Comparison of ENCODE assay signal across 10 cellular contexts in the genomic region with DNA sequence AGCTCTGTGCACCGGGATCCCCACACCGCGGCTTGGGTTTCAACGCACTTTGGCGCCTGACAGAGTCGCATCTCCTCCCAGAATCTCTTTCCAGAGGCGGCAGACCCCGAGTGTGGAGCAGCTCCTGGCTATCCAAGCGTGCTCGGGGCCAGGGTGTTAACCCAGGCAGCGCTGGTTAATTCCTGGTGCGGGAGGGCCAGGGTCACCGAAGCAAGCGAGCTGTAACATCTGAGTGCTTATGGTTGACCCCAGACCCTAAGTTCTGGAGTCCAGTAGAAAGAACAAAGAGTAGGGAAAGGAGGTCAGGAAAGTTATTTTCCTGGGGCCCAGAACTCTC. TPM values are rescaled to one million over a fixed set of nuclear protein-coding genes. Genes with fewer than 3 reads are reported as not detected.
DNase-seq lines count a peak whose midpoint lies in the region; ATAC-seq, FAIRE-seq and TF ChIP-seq lines count a peak whose summit lies in the region.
"Had no signal": no experiment of that assay in that cellular context is flagged by ENCODE, and none has a peak within 500 bp of the region (broad histone marks: within the 10 kb centered on the region; RNA-seq: fewer than 3 reads in every experiment).

No MANE protein-coding gene starts in this region.

- no peak for TF ChIP-seq EP300 in H1 (IDR thresholded peaks at IDR 0.05; ENCODE audit: borderline replicate concordance in 1 of 2, low read depth in 2 of 2, low read length in 2 of 2)

- H4K8ac ChIP-seq in H1 (ENCODE audit: extremely low read depth, insufficient read depth, low read length), result no peak overlapping the region; the same call in 1 of the 2 replicates

- H3K56ac ChIP-seq in H1 (replicated peaks; ENCODE audit: insufficient read length, low read depth, low read length), result no peak overlapping the region

- TF ChIP-seq CTCF in cardiac muscle cell (IDR thresholded peaks at IDR 0.05; ENCODE audit: low read depth, low read length) (no peak), H1 (IDR thresholded peaks at IDR 0.05; ENCODE audit: control extremely low read depth in 1 of 3, insufficient read depth in 1 of 3, low read depth in 1 of 3, low read length in 3 of 3) (no peak), upper lobe of right lung (IDR thresholded peaks at IDR 0.05) (no peak)

- peak overlapping the region; percentile 22 for H4K91ac ChIP-seq in H1 (replicated peaks; ENCODE audit: insufficient read length, low read length)

- H3K4me3 Mint-ChIP-seq in naive thymus-derived CD8-positive, alpha-beta T cell, result peak overlapping the region in 7 of 10 donors; percentile 33 to 82 (median 66)

- peak overlapping the region; percentile 60; the same call in 1 of the 2 replicates for H2BK12ac ChIP-seq in H1 (ENCODE audit: low read depth, low read length)

- peaks cover 95% of the 10 kb centered on the region for H3K27me3 ChIP-seq in cardiac muscle cell
- H3K27me3 ChIP-seq in H1 (replicated peaks in 1 of 4; ENCODE audit: control insufficient read depth in 3 of 4, extremely low read depth in 1 of 4, insufficient read depth in 3 of 4, low read length in 3 of 4), result peaks cover 93 to 99% (median 97%) of the 10 kb centered on the region in 4 experiments
- peaks cover 73% of the 10 kb centered on the region for H3K27me3 ChIP-seq in upper lobe of right lung

- H3K14ac ChIP-seq in H1 (ENCODE audit: insufficient read length), result no peak overlapping the region

- H2AFZ ChIP-seq in H1 (ENCODE audit: low read length), result 0 out of 2 replicates have a peak overlapping the region, but pooled peaks have one; percentile 72

- TF ChIP-seq POLR2A in H1 (IDR thresholded peaks at IDR 0.05; ENCODE audit: control extremely low read depth in 1 of 2, low read depth in 2 of 2, low read length in 2 of 2), result no peak

- H2BK120ac ChIP-seq in H1 (replicated peaks; ENCODE audit: low read depth, low read length), result no peak overlapping the region

- H3K23ac ChIP-seq in H1 (ENCODE audit: insufficient read length), result no peak overlapping the region

- no peak overlapping the region for H3K9ac ChIP-seq in H1 (replicated peaks in 1 of 4; ENCODE audit: extremely low read depth in 1 of 4, low read depth in 3 of 4, low read length in 3 of 4)

- peak overlapping the region; percentile 78 for H3K4me3 ChIP-seq in cardiac muscle cell
- peak overlapping the region; percentile 39 to 64 (median 58) for H3K4me3 ChIP-seq in H1 (ENCODE audit: extremely low read depth in 1 of 4, insufficient read depth in 2 of 4, low read depth in 3 of 4, low read length in 4 of 4)
- peak overlapping the region; percentile 56 for H3K4me3 ChIP-seq in upper lobe of right lung
- H3K4me3 ChIP-seq: GM12878 had no signal

- H3K27me3 Mint-ChIP-seq in naive thymus-derived CD8-positive, alpha-beta T cell, result peaks cover 47 to 89% (median 64%) of the 10 kb centered on the region in 5 donors

- whole genome bisulfite sequencing in H1 (ENCODE audit: extremely low coverage in 1 of 2, insufficient coverage in 1 of 2, insufficient read length in 1 of 2, insufficient replicate concordance in 2 of 2, low coverage in 1 of 2, low lambda C conversion rate in 2 of 2, missing lambda C conversion rate in 1 of 2), 2 experiments, result 7% methylated on average over 13 of the region's 14 CpGs; no CpG with 5 or more reads in 1 of the 2 experiments

- H3K27ac ChIP-seq in cardiac muscle cell (no peak overlapping the region), H1 (ENCODE audit: low read depth, low read length) (no peak overlapping the region), upper lobe of right lung (peak overlapping the region; percentile 60)

- H4K5ac ChIP-seq in H1 (ENCODE audit: insufficient read length, low read depth, low read length), result no peak overlapping the region

- H3K4ac ChIP-seq in H1 (replicated peaks; ENCODE audit: insufficient read length, low read depth, low read length), result no peak overlapping the region

- POLR2A ChIA-PET in H1 (lab: Charles Lee; ENCODE audit: partially characterized antibody), result interaction anchor here (2.2 kb wide), 1 partner anchor 10 kb away, joined by 6 read pairs; no protein-coding TSS in a partner anchor
- POLR2A ChIA-PET in naive thymus-derived CD8-positive, alpha-beta T cell (lab: Charles Lee), result interaction anchor here (5.3 kb wide), 1 partner anchor 11 kb away, joined by 51 read pairs; no protein-coding TSS in a partner anchor

- peak overlapping the region; percentile 51; the same call in 1 of the 2 replicates for H3K18ac ChIP-seq in H1 (ENCODE audit: extremely low read depth, low read length)

- H2BK15ac ChIP-seq in H1 (ENCODE audit: low read length), result no peak overlapping the region

- H3K9me3 Mint-ChIP-seq in naive thymus-derived CD8-positive, alpha-beta T cell, result peaks cover 0 to 2% (median 0%) of the 10 kb centered on the region in 9 donors

- H3K9me3 ChIP-seq in cardiac muscle cell (ENCODE audit: low read depth) (no peaks in the 10 kb centered on the region), H1 (ENCODE audit: insufficient read depth in 2 of 2, low read depth in 1 of 2, low read length in 1 of 2) (no peaks in the 10 kb centered on the region), upper lobe of right lung (no peaks in the 10 kb centered on the region)

- H3K36me3 ChIP-seq in cardiac muscle cell, result no peaks in the 10 kb centered on the region
- H3K36me3 ChIP-seq in H1 (ENCODE audit: control insufficient read depth in 2 of 4, insufficient read depth in 4 of 4, low read length in 3 of 4), result 0 out of 8 replicates have a peak, but pooled peaks cover 0 to 6% (median 0%) of the 10 kb centered on the region in 4 experiments
- no peaks in the 10 kb centered on the region for H3K36me3 ChIP-seq in upper lobe of right lung

- no peak for ATAC-seq in naive thymus-derived CD8-positive, alpha-beta T cell
- ATAC-seq in upper lobe of right lung, result no peak
- no peak for ATAC-seq in HG03442 (IDR thresholded peaks at IDR 0.05; ENCODE audit: unreplicated experiment)
- ATAC-seq: GM12878 had no signal

- no peaks in the 10 kb centered on the region for H3K79me1 ChIP-seq in H1 (ENCODE audit: low read depth, low read length)

- H2AK5ac ChIP-seq in H1 (ENCODE audit: low read depth, low read length), result no peak overlapping the region

- H3K79me2 ChIP-seq in H1 (ENCODE audit: control insufficient read depth in 1 of 2, insufficient read depth in 2 of 2, low read length in 2 of 2), result no peaks in the 10 kb centered on the region

- H3K4me2 ChIP-seq in H1 (ENCODE audit: insufficient read depth in 1 of 2, low read depth in 2 of 2, low read length in 2 of 2), result peak overlapping the region; percentile 90 to 99

- CTCF ChIA-PET in H1 (lab: Charles Lee; ENCODE audit: partially characterized antibody), result interaction anchor here (0.8 to 5.4 kb wide), 12 partner anchors 8 to 616 kb away, joined by 3 to 104 read pairs (median 4); no protein-coding TSS in a partner anchor

- H3K4me1 ChIP-seq in cardiac muscle cell (ENCODE audit: low read depth) (peaks cover 7% of the 10 kb centered on the region), H1 (replicated peaks in 1 of 4; ENCODE audit: control insufficient read depth in 3 of 4, insufficient read depth in 4 of 4, low read length in 3 of 4) (peaks cover 9 to 48% (median 20%) of the 10 kb centered on the region in 4 experiments; a peak in 6 of 7 replicates), upper lobe of right lung (peaks cover 23% of the 10 kb centered on the region)

- TF ChIP-seq RAD21 in H1 (IDR thresholded peaks at IDR 0.05 in 1 of 2, conservative IDR thresholded peaks at IDR 0.05 in 1 of 2; ENCODE audit: low read depth in 2 of 2, low read length in 2 of 2), result no peak

- no peak overlapping the region for H2BK5ac ChIP-seq in H1 (ENCODE audit: low read depth, low read length)

- FAIRE-seq in H1 (lab: Jason Lieb, UNC), result no peak
- FAIRE-seq: GM12878 had no signal

- DNase-seq in cardiac muscle cell (ENCODE audit: low read depth in 1 of 2, low spot score in 1 of 2), result no peak
- DNase-seq in cardiac septum (ENCODE audit: low spot score), result no peak
- DNase-seq in H1 (ENCODE audit: low read depth in 1 of 2, low spot score in 2 of 2), result no peak
- DNase-seq in naive thymus-derived CD8-positive, alpha-beta T cell, result no peak
- DNase-seq in upper lobe of right lung, result no peak
- no peak for DNase-seq in T-helper 9 cell
- DNase-seq in NCI-H2196 (lab: John Stamatoyannopoulos, UW; ENCODE audit: unreplicated experiment), result no peak
- DNase-seq: Karpas-422 had no signal

- intact Hi-C loops in cardiac septum (cut with DNase I), result loop anchor here (5.0 kb wide), 1 partner anchor 503 kb away; no protein-coding TSS in a partner anchor
- intact Hi-C loops in upper lobe of right lung (cut with DNase I), result loop anchor here (10.0 kb wide), 2 partner anchors 506 to 614 kb away; no protein-coding TSS in a partner anchor

- no peak overlapping the region for H2BK20ac ChIP-seq in H1 (ENCODE audit: low read length)

- no peak overlapping the region for H3K27ac Mint-ChIP-seq in naive thymus-derived CD8-positive, alpha-beta T cell

- peaks cover 7% of the 10 kb centered on the region; the same call in 1 of the 2 replicates for H3K23me2 ChIP-seq in H1 (ENCODE audit: low read depth, low read length)

- peaks cover 17 to 49% of the 10 kb centered on the region in 2 experiments for H4K20me1 ChIP-seq in H1 (replicated peaks in 1 of 2; ENCODE audit: control insufficient read depth in 1 of 2, insufficient read depth in 2 of 2, low read length in 2 of 2)

- H3K36me3 Mint-ChIP-seq in naive thymus-derived CD8-positive, alpha-beta T cell, result peaks cover 0 to 3% (median 0%) of the 10 kb centered on the region in 3 donors

- peaks cover 43 to 70% (median 64%) of the 10 kb centered on the region in 4 donors for H3K4me1 Mint-ChIP-seq in naive thymus-derived CD8-positive, alpha-beta T cell

RNA-seq across cellular contexts. Expression of gene OSR1, which starts 0.6 kb away (rescaled TPM):
- 20.8 and 22.3 TPM in 2 replicates for total RNA-seq in cardiac muscle cell
- polyA plus RNA-seq in cardiac muscle cell, result 17.2 and 23.2 TPM in 2 replicates
- 1.4 TPM for total RNA-seq in cardiac septum
- 0.22 TPM in 1 of 2 replicates, not detected in the other for total RNA-seq in H1 (2021; fragmentation: NEBNext Ultra II Directional; extraction: Animal tissue kit (Norgen Biotek cat#: 25700))
- polyA plus RNA-seq in H1 (2011; rRNA removed), result 0.05 TPM in 2 replicates
- polyA plus RNA-seq in H1 (2011; cell fraction: cytosol; rRNA removed), result not detected
- 0.09 TPM for polyA plus RNA-seq in H1 (2011; cell fraction: nucleus; rRNA removed)
- polyA plus RNA-seq in H1 (2012, experiment 1 of 2), result not detected in 4 replicates
- 0.13 TPM for polyA plus RNA-seq in H1 (2012, experiment 2 of 2)
- 0.06 TPM for polyA plus RNA-seq in H1 (2013, experiment 1 of 2)
- 0.04 TPM for polyA plus RNA-seq in H1 (2013, experiment 2 of 2)
- polyA minus RNA-seq in H1 (2011; rRNA and poly(A)+ RNA removed), result 0.06 TPM in 1 of 2 replicates, not detected in the other
- not detected for polyA minus RNA-seq in H1 (2011; cell fraction: cytosol; rRNA and poly(A)+ RNA removed)
- 0.10 TPM for polyA minus RNA-seq in H1 (2011; cell fraction: nucleus; rRNA and poly(A)+ RNA removed)
- not detected for total RNA-seq in naive thymus-derived CD8-positive, alpha-beta T cell
- not detected for polyA plus RNA-seq in naive thymus-derived CD8-positive, alpha-beta T cell
- total RNA-seq in upper lobe of right lung, result 9.7 TPM
- total RNA-seq: GM12878 had no signal
- polyA plus RNA-seq: GM12878 had no signal
